Comparison of ENCODE assay signal across 17 cellular contexts in genomic region chrX:134006484-134007161, GRCh38. TPM values are rescaled to one million over a fixed set of nuclear protein-coding genes. Genes with fewer than 3 reads are reported as not detected.
A peak's percentile ranks its signal among the peaks of the same experiment; 100 is the strongest.
DNase-seq lines count a peak whose midpoint lies in the region; ATAC-seq and FAIRE-seq lines count a peak whose summit lies in the region.
"Had no signal": no experiment of that assay in that cellular context is flagged by ENCODE, and none has a peak within 500 bp of the region (broad histone marks: within the 10 kb centered on the region; RNA-seq: fewer than 3 reads in every experiment).

No MANE protein-coding gene starts in this region.

- no peaks in the 10 kb centered on the region for H3K9me3 Mint-ChIP-seq in activated naive CD4-positive, alpha-beta T cell treated with anti-CD3 and anti-CD28 coated beads, Interleukin-2, amount 50 U/mL, for 72 hours
- H3K9me3 Mint-ChIP-seq: activated naive CD8-positive, alpha-beta T cell treated with anti-CD3 and anti-CD28 coated beads, Interleukin-2, amount 10 ng/mL, durations not matched to agents 7 days and 5 days; naive B cell had no signal

- no peaks in the 10 kb centered on the region for H3K27me3 ChIP-seq in H7 (ENCODE audit: control insufficient read depth, insufficient read depth, low read length)

- peak; percentile 63 for ATAC-seq in HG02981 (IDR thresholded peaks at IDR 0.05; ENCODE audit: unreplicated experiment)
- peak; percentile 79 to 97 for ATAC-seq in activated naive CD4-positive, alpha-beta T cell treated with anti-CD3 and anti-CD28 coated beads, Interleukin-2, amount 50 U/mL, for 72 hours
- ATAC-seq in HG03469 (IDR thresholded peaks at IDR 0.05; ENCODE audit: unreplicated experiment), result no peak
- ATAC-seq: left cardiac atrium, right cardiac atrium, T-helper 17 cell had no signal

- H3K36me3 ChIP-seq in H7 (replicated peaks; ENCODE audit: control insufficient read depth, insufficient read depth, low read length), result no peaks in the 10 kb centered on the region

- H3K36me3 Mint-ChIP-seq in activated naive CD4-positive, alpha-beta T cell treated with anti-CD3 and anti-CD28 coated beads, Interleukin-2, amount 50 U/mL, for 72 hours, result no peaks in the 10 kb centered on the region
- H3K36me3 Mint-ChIP-seq: activated naive CD8-positive, alpha-beta T cell treated with anti-CD3 and anti-CD28 coated beads, Interleukin-2, amount 10 ng/mL, durations not matched to agents 7 days and 5 days; naive B cell had no signal

- peak; percentile 16 for FAIRE-seq in A204.1 (lab: Jason Lieb, UNC)

- DNase-seq in DMS153 treated with DMSO at 0.1 percent for 48 hours (lab: John Stamatoyannopoulos, UW; ENCODE audit: unreplicated experiment), result peak; percentile 39
- no peak for DNase-seq in activated naive CD4-positive, alpha-beta T cell treated with anti-CD3 and anti-CD28 coated beads, Interleukin-2, amount 50 U/mL, for 72 hours (ENCODE audit: low spot score in 2 of 2)
- DNase-seq in H7, result no peak
- no peak for DNase-seq in activated CD8-positive, alpha-beta memory T cell treated with anti-CD3 and anti-CD28 coated beads, Interleukin-2, amount 50 U/mL, for 48 hours
- DNase-seq: activated CD4-positive, alpha-beta T cell treated with anti-CD3 and anti-CD28 coated beads, Interleukin-2, amount 50 U/mL, for 4 hours; activated naive CD8-positive, alpha-beta T cell treated with anti-CD3 and anti-CD28 coated beads, Interleukin-2, amount 10 ng/mL, durations not matched to agents 7 days and 5 days; GDM1; head of caudate nucleus; IMR-90; left cardiac atrium; naive B cell; NCI-H82; right cardiac atrium; T-helper 17 cell had no signal

- no peak overlapping the region for H3K4me3 ChIP-seq in H7 (ENCODE audit: insufficient read depth, low read depth, low read length)

- no peak overlapping the region for H3K27ac Mint-ChIP-seq in activated naive CD4-positive, alpha-beta T cell treated with anti-CD3 and anti-CD28 coated beads, Interleukin-2, amount 50 U/mL, for 72 hours
- H3K27ac Mint-ChIP-seq: activated naive CD8-positive, alpha-beta T cell treated with anti-CD3 and anti-CD28 coated beads, Interleukin-2, amount 10 ng/mL, durations not matched to agents 7 days and 5 days; T-helper 17 cell had no signal

RNA-seq across cellular contexts. Expression of gene GPC3, which starts 21.2 kb away (rescaled TPM):
- 1 to 10 TPM in 1 of 2 donors, under 1 TPM in 1; 0.66 to 1.4 TPM for total RNA-seq in activated naive CD4-positive, alpha-beta T cell treated with anti-CD3 and anti-CD28 coated beads, Interleukin-2, amount 50 U/mL, for 72 hours
- 73.2 and 81.0 TPM in 2 replicates for total RNA-seq in H7 (2014; rRNA removed; shearing (Covaris generic))
- total RNA-seq: IMR-90 had no signal

Comparison
In these comparisons a context has a peak if more than half of its experiments do, and no peak if none do; other contexts are left out.
1. RNA of gene GPC3, which starts 21.2 kb away (total RNA-seq): 73.2 to 81.0 TPM in H7; 0.66 to 1.4 TPM in activated naive CD4-positive, alpha-beta T cell treated with anti-CD3 and anti-CD28 coated beads, Interleukin-2, amount 50 U/mL, for 72 hours; every median in the first group is over 10 times any median in the second.